ENCODE assay signal across 15 cellular contexts in genomic region chr13:27001705-27002104, GRCh38.
DNase-seq lines count a peak whose midpoint lies in the region; ATAC-seq, FAIRE-seq and TF ChIP-seq lines count a peak whose summit lies in the region.
"Had no signal": no experiment of that assay in that cellular context is flagged by ENCODE, and none has a peak within 500 bp of the region (broad histone marks: within the 10 kb centered on the region; RNA-seq: fewer than 3 reads in every experiment).

No MANE protein-coding gene starts in this region.

- TF ChIP-seq CTCF in Panc1 (IDR thresholded peaks at IDR 0.05) = no peak
- TF ChIP-seq CTCF in progenitor cell of endocrine pancreas (IDR thresholded peaks at IDR 0.05; ENCODE audit: unreplicated experiment) = no peak

- no peaks in the 10 kb centered on the region for H3K27me3 ChIP-seq in Panc1 (ENCODE audit: control insufficient read depth, insufficient read depth, low read length)

- DNase-seq in GM12891 (ENCODE audit: insufficient read length, low spot score) (no peak), NCI-H2081 (lab: John Stamatoyannopoulos, UW) (peak; percentile 15 to 76), Panc1 (ENCODE audit: low read depth, low spot score) (no peak), progenitor cell of endocrine pancreas (ENCODE audit: low spot score, unreplicated experiment) (no peak), RKO (ENCODE audit: low spot score) (no peak), amygdala (lab: John Stamatoyannopoulos, UW) (no peak), left ventricle myocardium superior (no peak)
- no peak for DNase-seq in activated CD4-positive, alpha-beta memory T cell treated with anti-CD3 and anti-CD28 coated beads for 36 hours
- DNase-seq: activated CD4-positive, alpha-beta T cell treated with anti-CD3 and anti-CD28 coated beads, Interleukin-2, amount 50 U/mL, for 48 hours; activated T-cell treated with anti-CD3 and anti-CD28 coated beads, Interleukin-2, amount 50 U/mL, for 4 hours; foreskin melanocyte had no signal

- H3K36me3 Mint-ChIP-seq in progenitor cell of endocrine pancreas (ENCODE audit: insufficient read depth) = no peaks in the 10 kb centered on the region
- H3K36me3 Mint-ChIP-seq in activated CD4-positive, alpha-beta memory T cell treated with anti-CD3 and anti-CD28 coated beads for 36 hours = no peaks in the 10 kb centered on the region
- H3K36me3 Mint-ChIP-seq: activated naive CD8-positive, alpha-beta T cell; brain had no signal

- intact Hi-C loops in Panc1 (cut with micrococcal nuclease; ENCODE audit: unreplicated experiment) (no loop called here), left ventricle myocardium superior (cut with micrococcal nuclease) (no loop called here)
- intact Hi-C loops in activated CD4-positive, alpha-beta memory T cell treated with anti-CD3 and anti-CD28 coated beads for 36 hours (cut with micrococcal nuclease) = no loop called here

- CTCF ChIA-PET in Panc1 (lab: Charles Lee) = no interaction called here
- CTCF ChIA-PET in activated CD4-positive, alpha-beta memory T cell treated with anti-CD3 and anti-CD28 coated beads for 36 hours (lab: Charles Lee) = interaction anchor here (0.7 kb wide), 1 partner anchor 370 kb away, joined by 3 read pairs; no protein-coding TSS in a partner anchor

- TF ChIP-seq POLR2A in GM12891 (IDR thresholded peaks at IDR 0.05; ENCODE audit: low read depth, low read length) = no peak

- POLR2A ChIA-PET in Panc1 (lab: Charles Lee) = interaction anchor here (0.6 to 0.7 kb wide), 2 partner anchors 9 to 83 kb away, joined by 4 to 16 read pairs; no protein-coding TSS in a partner anchor
- POLR2A ChIA-PET in activated CD4-positive, alpha-beta memory T cell treated with anti-CD3 and anti-CD28 coated beads for 36 hours (lab: Charles Lee) = no interaction called here

- H3K27ac ChIP-seq in Panc1 (ENCODE audit: low read length) = peak overlapping the region; percentile 92

- H3K36me3 ChIP-seq in Panc1 (ENCODE audit: control insufficient read depth, insufficient read depth, low read length) = no peaks in the 10 kb centered on the region

- no peak overlapping the region for H3K4me3 Mint-ChIP-seq in progenitor cell of endocrine pancreas (ENCODE audit: low read depth)
- H3K4me3 Mint-ChIP-seq in activated CD4-positive, alpha-beta memory T cell treated with anti-CD3 and anti-CD28 coated beads for 36 hours = no peak overlapping the region
- H3K4me3 Mint-ChIP-seq: activated naive CD8-positive, alpha-beta T cell; activated T-cell treated with anti-CD3 and anti-CD28 coated beads, Interleukin-2, amount 50 U/mL, for 4 hours; brain; dendritic cell treated with granulocyte-macrophage colony-stimulating factor and Interleukin-4, amounts not matched to agents 40 ng/mL and 50 ng/mL, for 4 days had no signal

- peak overlapping the region; percentile 22 for H3K27ac Mint-ChIP-seq in progenitor cell of endocrine pancreas
- no peak overlapping the region for H3K27ac Mint-ChIP-seq in activated CD4-positive, alpha-beta memory T cell treated with anti-CD3 and anti-CD28 coated beads for 36 hours
- H3K27ac Mint-ChIP-seq: activated naive CD8-positive, alpha-beta T cell; brain; dendritic cell treated with granulocyte-macrophage colony-stimulating factor and Interleukin-4, amounts not matched to agents 40 ng/mL and 50 ng/mL, for 4 days had no signal

- in situ Hi-C loops in Panc1 (cut with HindIII; ENCODE audit: low pct_unique_long_range_greater_than_20kb, low sequenced_read_pairs) = no loop called here

- H3K9me3 ChIP-seq in Panc1 (ENCODE audit: control insufficient read depth, insufficient read depth, low read depth, low read length) = peaks cover 4% of the 10 kb centered on the region; the same call in 1 of the 2 replicates

- H3K9me3 Mint-ChIP-seq in progenitor cell of endocrine pancreas (ENCODE audit: low read depth) = no peaks in the 10 kb centered on the region
- no peaks in the 10 kb centered on the region for H3K9me3 Mint-ChIP-seq in activated CD4-positive, alpha-beta memory T cell treated with anti-CD3 and anti-CD28 coated beads for 36 hours
- H3K9me3 Mint-ChIP-seq: activated T-cell treated with anti-CD3 and anti-CD28 coated beads, Interleukin-2, amount 50 U/mL, for 4 hours; dendritic cell treated with granulocyte-macrophage colony-stimulating factor and Interleukin-4, amounts not matched to agents 40 ng/mL and 50 ng/mL, for 4 days had no signal

- no peak overlapping the region for H3K4me3 ChIP-seq in Panc1 (ENCODE audit: low read depth in 2 of 2, low read length in 2 of 2)

- peaks cover 15% of the 10 kb centered on the region for H3K4me1 ChIP-seq in Panc1 (ENCODE audit: control insufficient read depth, insufficient read depth, low read length)

- FAIRE-seq in GM12891 (lab: Jason Lieb, UNC) = peak; percentile 20

- ATAC-seq in Panc1 = no peak
- ATAC-seq in left ventricle myocardium superior = no peak
- ATAC-seq: activated T-cell treated with anti-CD3 and anti-CD28 coated beads, Interleukin-2, amount 50 U/mL, for 4 hours; left lobe of liver had no signal

- no TSS peak for BruUV-seq in Panc1 (replicated peaks; lab: Mats Ljungman, UMichigan)

- peaks cover 6% of the 10 kb centered on the region for H3K4me1 Mint-ChIP-seq in progenitor cell of endocrine pancreas (ENCODE audit: low read depth)
- H3K4me1 Mint-ChIP-seq in activated CD4-positive, alpha-beta memory T cell treated with anti-CD3 and anti-CD28 coated beads for 36 hours (ENCODE audit: low read depth) = peaks cover 11% of the 10 kb centered on the region

- H3K27me3 Mint-ChIP-seq in progenitor cell of endocrine pancreas = peaks cover 33% of the 10 kb centered on the region
- H3K27me3 Mint-ChIP-seq in activated CD4-positive, alpha-beta memory T cell treated with anti-CD3 and anti-CD28 coated beads for 36 hours = peaks cover 44% of the 10 kb centered on the region

TF ChIP-seq in GM12891, 5 proteins besides CTCF, POLR2A, EP300 and RAD21:
- no peak for TF ChIP-seq TAF1 (IDR thresholded peaks at IDR 0.05; ENCODE audit: low read depth, low read length)
- TF ChIP-seq SPI1 (IDR thresholded peaks at IDR 0.05; ENCODE audit: low read depth, low read length) = no peak
- no peak for TF ChIP-seq POU2F2 (IDR thresholded peaks at IDR 0.05; ENCODE audit: low read depth, low read length)
- no peak for TF ChIP-seq POLR2AphosphoS5 (IDR thresholded peaks at IDR 0.05; ENCODE audit: low read depth, low read length)
TF ChIP-seq in GM12891: peak in this region for 0.

Comparison
In these comparisons a context has a peak if more than half of its experiments do, and no peak if none do; other contexts are left out.
1. DNase-seq: peak in NCI-H2081 (2 of 2); none in GM12891 (single experiment), Panc1 (single experiment), progenitor cell of endocrine pancreas (single experiment), RKO (single experiment), amygdala (0 of 56), left ventricle myocardium superior (single experiment) and activated CD4-positive, alpha-beta memory T cell treated with anti-CD3 and anti-CD28 coated beads for 36 hours (single experiment).